Comparison of ENCODE assay signal across 9 cellular contexts in the genomic region with DNA sequence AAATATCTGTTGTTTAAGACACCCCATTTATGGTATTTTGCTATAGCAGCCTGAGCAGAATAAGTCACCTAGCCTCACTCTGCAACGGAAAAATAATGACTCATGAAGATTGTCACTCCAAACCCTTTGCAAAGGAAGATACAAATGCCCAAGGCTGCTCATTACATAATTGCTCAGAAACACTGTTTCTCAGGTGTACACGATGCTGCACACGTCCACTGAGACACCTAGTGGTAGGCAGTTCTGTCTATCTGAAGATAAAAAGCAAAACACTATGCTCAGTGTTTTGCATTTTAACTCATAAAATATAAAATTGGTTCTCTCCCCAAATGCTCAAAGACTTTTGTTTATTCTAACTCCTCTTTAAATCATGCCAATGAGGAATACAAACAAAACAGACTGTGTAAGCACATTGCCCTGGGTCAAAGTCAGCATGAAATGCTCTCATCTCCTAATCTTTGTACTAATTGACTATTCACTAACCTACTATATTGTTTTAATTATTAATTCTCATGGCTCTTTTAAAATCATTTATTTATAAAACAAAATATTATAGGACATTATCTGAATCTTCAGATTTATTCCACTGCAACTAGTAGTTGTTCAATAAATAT. TPM values are rescaled to one million over a fixed set of nuclear protein-coding genes. Genes with fewer than 3 reads are reported as not detected.
DNase-seq lines count a peak whose midpoint lies in the region; ATAC-seq and TF ChIP-seq lines count a peak whose summit lies in the region.
"Had no signal": no experiment of that assay in that cellular context is flagged by ENCODE, and none has a peak within 500 bp of the region (broad histone marks: within the 10 kb centered on the region; RNA-seq: fewer than 3 reads in every experiment).

No MANE protein-coding gene starts in this region.

- POLR2A ChIA-PET in AG04450 (lab: Yijun Ruan, JAX) = no interaction called here

- H3K27ac ChIP-seq in AG04450 (ENCODE audit: low read depth, low read length) = no peak overlapping the region

- H3K4me3 ChIP-seq in AG04450 (ENCODE audit: low read depth, low read length) = no peak overlapping the region
- no peak overlapping the region for H3K4me3 ChIP-seq in LNCaP clone FGC (ENCODE audit: low read depth, low read length)
- H3K4me3 ChIP-seq: HAP-1 had no signal

- H3K27ac Mint-ChIP-seq in effector memory CD8-positive, alpha-beta T cell = no peak overlapping the region

- peaks cover 47 to 56% of the 10 kb centered on the region in 2 donors for H3K27me3 Mint-ChIP-seq in effector memory CD8-positive, alpha-beta T cell

- no peak for DNase-seq in AG04450 (ENCODE audit: low read depth, low spot score)
- DNase-seq in LNCaP clone FGC (ENCODE audit: low read depth) = peak; percentile 44
- no peak for DNase-seq in effector memory CD8-positive, alpha-beta T cell
- DNase-seq in NCI-H2029 (lab: John Stamatoyannopoulos, UW) = no peak
- DNase-seq in AML-193 (lab: John Stamatoyannopoulos, UW) = no peak
- no peak for DNase-seq in COLO829 (ENCODE audit: low spot score)

- H3K4me3 Mint-ChIP-seq in effector memory CD8-positive, alpha-beta T cell = no peak overlapping the region

- no peaks in the 10 kb centered on the region for H3K4me1 Mint-ChIP-seq in effector memory CD8-positive, alpha-beta T cell (ENCODE audit: low read depth in 2 of 2)

- CTCF ChIA-PET in AG04450 (lab: Charles Lee) = no interaction called here

- no peaks in the 10 kb centered on the region for H3K9me3 ChIP-seq in AG04450 (ENCODE audit: control insufficient read depth, insufficient read depth, low read length)
- H3K9me3 ChIP-seq: HAP-1 had no signal

- no peaks in the 10 kb centered on the region for H3K36me3 Mint-ChIP-seq in effector memory CD8-positive, alpha-beta T cell (ENCODE audit: insufficient read depth)

- H3K9me3 Mint-ChIP-seq in effector memory CD8-positive, alpha-beta T cell = no peaks in the 10 kb centered on the region

- TF ChIP-seq CTCF in AG04450 (IDR thresholded peaks at IDR 0.05; ENCODE audit: low read depth, low read length) (peak; percentile 53), LNCaP clone FGC (IDR thresholded peaks at IDR 0.05; ENCODE audit: control insufficient read depth, extremely low read depth, insufficient read depth) (peak; percentile 98)

- ATAC-seq in GM18867 (IDR thresholded peaks at IDR 0.05; ENCODE audit: unreplicated experiment) (peak; percentile 94), HG03135 (IDR thresholded peaks at IDR 0.05; ENCODE audit: unreplicated experiment) (no peak)
- peak; percentile 36 for ATAC-seq in effector memory CD8-positive, alpha-beta T cell (replicated peaks)

- H3K27me3 ChIP-seq in AG04450 (ENCODE audit: control insufficient read depth, insufficient read depth, low read length) = no peaks in the 10 kb centered on the region

RNA-seq across cellular contexts. Expression of a gene that starts 7.7 kb away (rescaled TPM):
- 9.4 and 12.9 TPM in 2 replicates for polyA plus RNA-seq in AG04450 (2011; rRNA removed)
- polyA minus RNA-seq in AG04450 (2011; rRNA and poly(A)+ RNA removed) = 5.6 and 6.9 TPM in 2 replicates

RNA-seq across cellular contexts. Expression of a gene that starts 28.3 kb away (rescaled TPM):
- polyA plus RNA-seq in AG04450 (2011; rRNA removed) = 39.9 and 56.1 TPM in 2 replicates
- 74.0 and 93.7 TPM in 2 replicates for polyA minus RNA-seq in AG04450 (2011; rRNA and poly(A)+ RNA removed)
